ENCODE assay signal across 8 cellular contexts in the genomic region with DNA sequence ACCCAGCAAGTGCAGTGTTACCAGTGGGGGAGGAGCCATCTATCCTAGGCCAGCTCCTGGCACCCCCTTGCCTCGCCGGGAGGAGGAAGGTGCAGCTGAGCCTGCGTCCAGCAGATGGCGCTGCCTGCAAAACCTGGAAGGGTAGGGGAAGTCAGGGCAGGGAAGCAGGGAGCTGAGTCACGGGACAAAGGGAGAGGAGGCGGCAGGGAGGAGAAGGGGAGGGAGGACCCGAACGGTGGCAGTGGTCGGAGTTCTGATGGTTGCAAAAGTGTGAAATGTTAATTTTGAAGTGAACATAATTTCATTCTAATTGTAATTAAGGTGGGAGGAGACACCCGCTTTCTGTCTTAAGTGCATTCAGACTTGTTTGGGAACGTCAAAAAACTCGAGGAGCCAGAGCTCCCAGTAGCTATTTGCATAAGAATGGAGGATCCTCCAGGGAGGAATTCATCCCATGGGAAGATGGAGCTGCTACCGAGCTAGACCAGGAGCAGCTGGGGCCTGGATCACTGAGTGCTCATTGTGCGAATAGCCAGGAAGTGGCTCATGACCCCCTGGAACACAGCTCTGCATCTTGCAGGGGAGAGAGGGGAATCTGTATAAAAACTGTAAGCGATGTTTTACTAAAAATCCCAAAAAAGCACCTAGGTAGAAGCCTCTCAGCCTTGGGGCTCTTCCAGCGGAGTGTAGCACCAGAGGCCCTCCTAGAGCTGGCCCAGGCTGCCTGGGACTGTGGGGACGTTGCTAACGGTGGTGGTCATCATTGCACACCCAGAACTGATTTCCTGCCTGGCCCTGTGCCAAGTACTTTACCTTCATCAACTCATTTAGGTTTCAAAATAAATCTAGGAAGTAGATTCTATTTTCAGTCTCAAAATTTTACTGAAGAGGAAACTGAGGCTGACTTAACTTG. TPM values are rescaled to one million over a fixed set of nuclear protein-coding genes. Genes with fewer than 3 reads are reported as not detected.
DNase-seq lines count a peak whose midpoint lies in the region; FAIRE-seq and TF ChIP-seq lines count a peak whose summit lies in the region.

No MANE protein-coding gene starts in this region.

- no peak overlapping the region for H3K9ac ChIP-seq in MM.1S (ENCODE audit: low read length)

- peak; percentile 97 for TF ChIP-seq CTCF in MM.1S (IDR thresholded peaks at IDR 0.05; ENCODE audit: low read length)
- peak; percentile 84 for TF ChIP-seq CTCF in neutrophil (IDR thresholded peaks at IDR 0.05)

- DNase-seq in ELF-1 (ENCODE audit: low read depth, low spot score) (peak; percentile 99), H7 (peak; percentile 90), MM.1S (peak; percentile 84), SK-MEL-5 (ENCODE audit: low read depth, low spot score) (peak; percentile 95), frontal cortex (ENCODE audit: low spot score in 2 of 2) (peak; percentile 50 to 79), stromal cell of bone marrow (ENCODE audit: low read depth) (peak; percentile 87)
- peak; percentile 81 for DNase-seq in activated naive CD4-positive, alpha-beta T cell treated with Interleukin-2 at 50 U/mL for 16 hours

- peak overlapping the region; percentile 47 for H3K4me2 ChIP-seq in MM.1S (ENCODE audit: low read depth, low read length)

- no peaks in the 10 kb centered on the region for H3K36me3 ChIP-seq in H7 (replicated peaks; ENCODE audit: control insufficient read depth, insufficient read depth, low read length)
- no peaks in the 10 kb centered on the region for H3K36me3 ChIP-seq in MM.1S (replicated peaks; ENCODE audit: insufficient read depth, low read length)
- H3K36me3 ChIP-seq in neutrophil: no peaks in the 10 kb centered on the region

- peaks cover 4% of the 10 kb centered on the region; the same call in 1 of the 2 replicates for H3F3A ChIP-seq in MM.1S (ENCODE audit: insufficient read depth, low read length)

- no peaks in the 10 kb centered on the region for H3K27me3 ChIP-seq in H7 (ENCODE audit: control insufficient read depth, insufficient read depth, low read length)
- no peaks in the 10 kb centered on the region for H3K27me3 ChIP-seq in MM.1S (replicated peaks; ENCODE audit: insufficient read depth, low read length)
- peaks cover 4% of the 10 kb centered on the region for H3K27me3 ChIP-seq in neutrophil

- no peaks in the 10 kb centered on the region for H3K9me2 ChIP-seq in MM.1S (replicated peaks; ENCODE audit: insufficient read depth, low read length)

- no peaks in the 10 kb centered on the region for H4K20me1 ChIP-seq in MM.1S (ENCODE audit: insufficient read depth, low read length)

- H3K27ac ChIP-seq in MM.1S (ENCODE audit: low read length) (no peak overlapping the region), neutrophil (no peak overlapping the region)

- H3K9me3 ChIP-seq in MM.1S (replicated peaks; ENCODE audit: insufficient read depth, low read length): no peaks in the 10 kb centered on the region
- no peaks in the 10 kb centered on the region for H3K9me3 ChIP-seq in neutrophil

- FAIRE-seq in frontal cortex (lab: Jason Lieb, UNC): peak; percentile 69

- in situ Hi-C loops in SK-MEL-5 (cut with HindIII; ENCODE audit: low pct_unique_long_range_greater_than_20kb, low sequenced_read_pairs): no loop called here

- H2AFZ ChIP-seq in MM.1S (ENCODE audit: low read length): peak overlapping the region; percentile 77

- H3K4me1 ChIP-seq in MM.1S (ENCODE audit: low read length) (peaks cover 5% of the 10 kb centered on the region; the same call in 1 of the 2 replicates), neutrophil (ENCODE audit: control insufficient read depth in 1 of 2, insufficient read depth in 1 of 2, low read depth in 1 of 2, low read length in 1 of 2) (peaks cover 0 to 6% of the 10 kb centered on the region in 2 experiments)

- peak overlapping the region; percentile 21; the same call in 1 of the 2 replicates for H3K4me3 ChIP-seq in H7 (ENCODE audit: insufficient read depth, low read depth, low read length)
- peak overlapping the region; percentile 29 for H3K4me3 ChIP-seq in MM.1S (ENCODE audit: low read length)
- H3K4me3 ChIP-seq in neutrophil (ENCODE audit: low read depth in 1 of 2, low read length in 1 of 2): no peak overlapping the region

- H3K79me2 ChIP-seq in MM.1S (ENCODE audit: low read length): no peaks in the 10 kb centered on the region

RNA-seq across cellular contexts. Expression of gene EMP1, which starts 59.5 kb away (rescaled TPM):
- 0.44 and 0.48 TPM in 2 replicates for total RNA-seq in H7 (2014; rRNA removed; shearing (Covaris generic))
- 8.7 and 14.3 TPM in 2 replicates for total RNA-seq in SK-MEL-5 (2014; rRNA removed; shearing (Covaris generic))
- polyA plus RNA-seq in SK-MEL-5 (2015; cell fraction: cytosol; rRNA removed): 41.8 and 57.8 TPM in 2 replicates
- 9.2 and 23.4 TPM in 2 replicates for polyA plus RNA-seq in SK-MEL-5 (2015; cell fraction: nucleus; rRNA removed)
- 2.4 TPM for total RNA-seq in frontal cortex

Comparison
In these comparisons a context has a peak if more than half of its experiments do, and no peak if none do; other contexts are left out.
1. H3K4me3 ChIP-seq: peak in H7 (single experiment) and MM.1S (single experiment); none in neutrophil (0 of 2).
2. Peak in every context shown above with its lines, with median percentiles within 50 percentile points of each other: DNase-seq.